11 cellular contexts compared by ENCODE assay signal in the genomic region with DNA sequence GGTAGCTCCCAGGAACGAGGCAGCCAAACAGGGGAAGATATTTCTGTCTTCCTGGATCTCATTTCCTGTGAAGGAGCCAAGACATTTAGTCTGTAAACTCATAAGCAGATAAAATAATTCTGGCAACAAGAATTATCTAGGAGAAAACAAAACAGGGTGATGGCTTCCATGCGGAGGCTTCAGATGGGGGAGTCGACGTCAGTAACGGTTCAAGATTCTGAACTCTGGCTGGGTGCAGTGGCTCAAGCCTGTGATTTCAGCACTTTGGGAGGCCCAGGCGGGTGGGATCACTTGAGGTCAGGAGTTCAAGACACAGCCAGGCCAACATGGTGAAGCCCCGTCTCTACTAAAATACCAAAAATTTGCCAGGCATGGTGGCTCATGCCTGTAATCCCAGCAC. TPM values are rescaled to one million over a fixed set of nuclear protein-coding genes. Genes with fewer than 3 reads are reported as not detected.
DNase-seq lines count a peak whose midpoint lies in the region; ATAC-seq and TF ChIP-seq lines count a peak whose summit lies in the region.
"Had no signal": no experiment of that assay in that cellular context is flagged by ENCODE, and none has a peak within 500 bp of the region (broad histone marks: within the 10 kb centered on the region; RNA-seq: fewer than 3 reads in every experiment).

No MANE protein-coding gene starts in this region.

- CTCF ChIA-PET in PC-9 (lab: Charles Lee), result no interaction called here

- H3K9me3 Mint-ChIP-seq in T-helper 1 cell treated with Interleukin-12 subunit alpha and Interleukin-12 subunit beta and Interleukin-4 antibody, amounts not matched to agents 30 μg/mL and 1 μg/mL, for 36 hours, result no peaks in the 10 kb centered on the region

- peaks cover 7% of the 10 kb centered on the region; the same call in 1 of the 2 replicates for H3K4me1 ChIP-seq in PC-9 (replicated peaks; ENCODE audit: insufficient read depth)
- peaks cover 40% of the 10 kb centered on the region for H3K4me1 ChIP-seq in effector memory CD4-positive, alpha-beta T cell (ENCODE audit: control insufficient read depth, insufficient read depth, low read length, poor library complexity, severe bottlenecking)
- no peaks in the 10 kb centered on the region for H3K4me1 ChIP-seq in parathyroid adenoma

- H3K9me2 ChIP-seq in PC-9 (ENCODE audit: insufficient read depth), result no peaks in the 10 kb centered on the region

- BruUV-seq in PC-9 (replicated peaks; lab: Mats Ljungman, UMichigan), result TSS peak; percentile 37

- DNase-seq in T-helper 1 cell, result no peak
- DNase-seq in PC-9, result no peak
- DNase-seq in effector memory CD4-positive, alpha-beta T cell, result no peak
- no peak for DNase-seq in NCI-H2107 (lab: John Stamatoyannopoulos, UW)
- DNase-seq in AG20443 (ENCODE audit: low spot score), result no peak
- DNase-seq: activated gamma-delta T cell; HCEC 1CT; NK-92 treated with Interleukin-12 subunit alpha and Interleukin-12 subunit beta, amount 100 ng/mL, for 24 hours had no signal

- intact Hi-C loops in PC-9 (cut with micrococcal nuclease; ENCODE audit: unreplicated experiment), result loop anchor here (5.0 kb wide), 1 partner anchor 40 kb away; a partner anchor contains a TSS

- H3K79me2 ChIP-seq in PC-9 (ENCODE audit: low read depth) (no peaks in the 10 kb centered on the region), parathyroid adenoma (no peaks in the 10 kb centered on the region)

- H3K4me2 ChIP-seq in PC-9, result peak overlapping the region; percentile 74
- H3K4me2 ChIP-seq in parathyroid adenoma (ENCODE audit: low read length), result no peak overlapping the region

- H3K9ac ChIP-seq in parathyroid adenoma, result no peak overlapping the region

- H3K27ac ChIP-seq in PC-9 (peak overlapping the region; percentile 56; the same call in 1 of the 2 replicates), parathyroid adenoma (peak overlapping the region; percentile 11)
- peak overlapping the region; percentile 67 for H3K27ac ChIP-seq in effector memory CD4-positive, alpha-beta T cell (ENCODE audit: insufficient read depth, low read length, poor library complexity, severe bottlenecking)

- ATAC-seq in GM19035 (IDR thresholded peaks at IDR 0.05; ENCODE audit: unreplicated experiment), result no peak

- TF ChIP-seq CTCF in PC-9 (conservative IDR thresholded peaks at IDR 0.05) (no peak), parathyroid adenoma (IDR thresholded peaks at IDR 0.05) (no peak)

- peak overlapping the region; percentile 94 for H3K4me3 Mint-ChIP-seq in T-helper 1 cell treated with Interleukin-12 subunit alpha and Interleukin-12 subunit beta and Interleukin-4 antibody, amounts not matched to agents 30 μg/mL and 1 μg/mL, for 36 hours

- peaks cover 40% of the 10 kb centered on the region for H3K4me1 Mint-ChIP-seq in T-helper 1 cell treated with Interleukin-12 subunit alpha and Interleukin-12 subunit beta and Interleukin-4 antibody, amounts not matched to agents 30 μg/mL and 1 μg/mL, for 36 hours (ENCODE audit: low read depth)

- peak overlapping the region; percentile 68 for H3K4me3 ChIP-seq in PC-9
- peak overlapping the region; percentile 57 for H3K4me3 ChIP-seq in effector memory CD4-positive, alpha-beta T cell (ENCODE audit: insufficient read depth, low read depth, low read length, poor library complexity, severe bottlenecking)
- no peak overlapping the region for H3K4me3 ChIP-seq in parathyroid adenoma (ENCODE audit: low read depth, low read length)

- peaks cover 6% of the 10 kb centered on the region; the same call in 1 of the 2 replicates for H3F3A ChIP-seq in PC-9 (ENCODE audit: insufficient read depth, low read depth)

- H3K9me3 ChIP-seq in PC-9 (ENCODE audit: insufficient read depth, low read depth), result no peaks in the 10 kb centered on the region
- no peaks in the 10 kb centered on the region for H3K9me3 ChIP-seq in effector memory CD4-positive, alpha-beta T cell (ENCODE audit: control insufficient read depth, low read length)
- H3K9me3 ChIP-seq in parathyroid adenoma (ENCODE audit: control insufficient read depth, low read length), result no peaks in the 10 kb centered on the region

- H3K27me3 ChIP-seq in PC-9 (ENCODE audit: insufficient read depth, low read depth) (no peaks in the 10 kb centered on the region), parathyroid adenoma (ENCODE audit: control insufficient read depth, insufficient read depth, low read length) (no peaks in the 10 kb centered on the region)
- no peaks in the 10 kb centered on the region for H3K27me3 ChIP-seq in effector memory CD4-positive, alpha-beta T cell (replicated peaks; ENCODE audit: control insufficient read depth, insufficient read depth, low read length, poor library complexity, severe bottlenecking)

- peak overlapping the region; percentile 84 for H3K27ac Mint-ChIP-seq in T-helper 1 cell treated with Interleukin-12 subunit alpha and Interleukin-12 subunit beta and Interleukin-4 antibody, amounts not matched to agents 30 μg/mL and 1 μg/mL, for 36 hours

- H2AFZ ChIP-seq in PC-9 (peak overlapping the region; percentile 80), parathyroid adenoma (no peak overlapping the region)

- peaks cover 25% of the 10 kb centered on the region for H3K36me3 Mint-ChIP-seq in T-helper 1 cell treated with Interleukin-12 subunit alpha and Interleukin-12 subunit beta and Interleukin-4 antibody, amounts not matched to agents 30 μg/mL and 1 μg/mL, for 36 hours (ENCODE audit: low read depth)

- no peaks in the 10 kb centered on the region for H4K20me1 ChIP-seq in PC-9 (ENCODE audit: insufficient read depth)

- POLR2A ChIA-PET in PC-9 (lab: Charles Lee; ENCODE audit: unreplicated experiment), result interaction anchor here (0.5 to 0.6 kb wide), 5 partner anchors 34 to 184 kb away, joined by 3 to 13 read pairs (median 4); no protein-coding TSS in a partner anchor

- H3K27me3 Mint-ChIP-seq in T-helper 1 cell treated with Interleukin-12 subunit alpha and Interleukin-12 subunit beta and Interleukin-4 antibody, amounts not matched to agents 30 μg/mL and 1 μg/mL, for 36 hours (ENCODE audit: low read depth), result no peaks in the 10 kb centered on the region

- H3K36me3 ChIP-seq in PC-9 (ENCODE audit: low read depth) (no peaks in the 10 kb centered on the region), parathyroid adenoma (ENCODE audit: control insufficient read depth, insufficient read depth, low read length) (no peaks in the 10 kb centered on the region)
- H3K36me3 ChIP-seq in effector memory CD4-positive, alpha-beta T cell (ENCODE audit: control insufficient read depth, insufficient read depth, low read length), result no peaks in the 10 kb centered on the region

RNA-seq across cellular contexts. Expression of a gene that starts 1.3 kb away (rescaled TPM):
- 14.2 and 16.3 TPM in 2 replicates for total RNA-seq in PC-9 (2021)

RNA-seq across cellular contexts. Expression of a gene that starts 41.4 kb away (rescaled TPM):
- total RNA-seq in PC-9 (2021), result 0.37 and 0.83 TPM in 2 replicates

RNA-seq across cellular contexts. Expression of a gene that starts 43.0 kb away (rescaled TPM):
- 36.9 and 38.8 TPM in 2 replicates for total RNA-seq in PC-9 (2021)

RNA-seq across cellular contexts. Expression of a gene that starts 48.6 kb away (rescaled TPM):
- total RNA-seq in PC-9 (2021), result 46.0 and 61.4 TPM in 2 replicates

Comparison
In these comparisons a context has a peak if more than half of its experiments do, and no peak if none do; other contexts are left out.
1. H3K27ac ChIP-seq: peak in every context shown above with its lines; median percentile 67 in effector memory CD4-positive, alpha-beta T cell; 56 in PC-9; 11 in parathyroid adenoma.